Comparison of ENCODE assay signal across 18 cellular contexts in the genomic region with DNA sequence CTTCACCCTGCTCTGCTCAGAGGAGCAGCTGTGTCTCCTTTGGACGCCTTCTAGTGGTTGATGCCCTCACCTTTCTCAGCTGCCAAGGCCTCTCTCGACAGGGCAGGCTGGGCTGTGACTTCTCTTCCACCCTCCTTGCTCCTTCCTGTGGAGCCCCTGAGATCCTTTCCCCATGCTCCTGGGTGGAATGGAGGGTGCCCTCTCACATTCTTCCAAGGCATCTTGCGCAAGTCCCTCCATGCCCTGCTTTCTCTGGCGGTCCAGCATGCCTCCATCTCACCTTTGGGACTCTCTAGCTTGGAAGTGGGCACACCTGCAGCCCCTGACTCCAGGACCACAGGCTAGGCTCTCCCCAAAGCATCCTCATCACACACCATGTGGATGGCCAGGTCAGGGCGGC.
"Had no signal": no experiment of that assay in that cellular context is flagged by ENCODE, and none has a peak within 500 bp of the region (broad histone marks: within the 10 kb centered on the region; RNA-seq: fewer than 3 reads in every experiment).

No MANE protein-coding gene starts in this region.

- DNase-seq: effector memory CD8-positive, alpha-beta T cell; gastrocnemius medialis; heart right ventricle; hypothalamus; kidney glomerular epithelial cell; mesendoderm; naive B cell; posterior cingulate gyrus; small intestine; stimulated activated CD4-positive, alpha-beta T cell treated with anti-CD3 and anti-CD28 coated beads, Interleukin-12 subunit alpha, Interleukin-12 subunit beta, amount 100 ng/mL, for 4 hours; tibial artery; upper lobe of left lung; uterus had no signal

- ATAC-seq: effector memory CD8-positive, alpha-beta T cell; gastrocnemius medialis; heart right ventricle had no signal

- H3K27me3 ChIP-seq: esophagus muscularis mucosa, gastrocnemius medialis, heart right ventricle, right atrium auricular region, tibial artery, upper lobe of left lung, uterus had no signal

- H3K9me3 ChIP-seq: esophagus muscularis mucosa, gastrocnemius medialis, heart right ventricle, right atrium auricular region, tibial artery, upper lobe of left lung, uterus had no signal

- H3K27me3 Mint-ChIP-seq: dendritic cell treated with granulocyte-macrophage colony-stimulating factor and Interleukin-4, amounts not matched to agents 40 ng/mL and 50 ng/mL, for 4 days; effector memory CD8-positive, alpha-beta T cell; naive B cell; stimulated activated naive CD8-positive, alpha-beta T cell treated with anti-CD3 and anti-CD28 coated beads, Interleukin-15, Interleukin-2, amounts not matched to agents 100 ng/mL and 50 ng/mL, for 24 hours had no signal

- H3K4me3 Mint-ChIP-seq: dendritic cell treated with granulocyte-macrophage colony-stimulating factor and Interleukin-4, amounts not matched to agents 40 ng/mL and 50 ng/mL, for 4 days; effector memory CD8-positive, alpha-beta T cell; stimulated activated naive CD8-positive, alpha-beta T cell treated with anti-CD3 and anti-CD28 coated beads, Interleukin-15, Interleukin-2, amounts not matched to agents 100 ng/mL and 50 ng/mL, for 24 hours had no signal

- H3K4me3 ChIP-seq: esophagus muscularis mucosa, gastrocnemius medialis, heart right ventricle, right atrium auricular region, tibial artery, upper lobe of left lung, uterus had no signal

- H3K36me3 ChIP-seq: tibial artery, uterus had no signal

- H3K4me1 ChIP-seq: gastrocnemius medialis, tibial artery, uterus had no signal

- H3K9me3 Mint-ChIP-seq: dendritic cell treated with granulocyte-macrophage colony-stimulating factor and Interleukin-4, amounts not matched to agents 40 ng/mL and 50 ng/mL, for 4 days; effector memory CD8-positive, alpha-beta T cell; naive B cell; stimulated activated naive CD8-positive, alpha-beta T cell treated with anti-CD3 and anti-CD28 coated beads, Interleukin-15, Interleukin-2, amounts not matched to agents 100 ng/mL and 50 ng/mL, for 24 hours had no signal

- H3K27ac ChIP-seq: epithelial cell of prostate, esophagus muscularis mucosa, gastrocnemius medialis, heart right ventricle, right atrium auricular region, tibial artery, upper lobe of left lung, uterus had no signal

- H3K27ac Mint-ChIP-seq: dendritic cell treated with granulocyte-macrophage colony-stimulating factor and Interleukin-4, amounts not matched to agents 40 ng/mL and 50 ng/mL, for 4 days; stimulated activated naive CD8-positive, alpha-beta T cell treated with anti-CD3 and anti-CD28 coated beads, Interleukin-15, Interleukin-2, amounts not matched to agents 100 ng/mL and 50 ng/mL, for 24 hours had no signal
